ENCODE assay signal across 28 cellular contexts in the genomic region with DNA sequence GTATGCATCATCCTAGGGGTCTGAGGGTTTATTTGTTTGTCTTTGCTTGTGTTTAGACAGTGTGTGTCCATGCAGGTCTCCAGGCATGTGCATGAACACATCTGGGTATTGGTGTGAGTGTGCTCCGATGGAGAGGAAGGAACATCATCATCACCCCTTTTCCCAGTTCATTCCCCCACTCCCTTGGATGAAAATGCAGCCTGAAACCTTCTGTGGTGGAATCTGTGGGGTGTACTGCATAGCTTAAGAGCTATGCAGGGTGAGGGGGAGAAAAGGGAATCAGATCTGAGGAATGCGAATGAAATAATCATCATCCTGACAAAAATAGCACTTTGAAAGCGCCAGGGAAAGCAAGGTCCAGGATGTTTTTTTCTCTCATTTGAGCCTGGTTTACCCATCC.
DNase-seq lines count a peak whose midpoint lies in the region; ATAC-seq and TF ChIP-seq lines count a peak whose summit lies in the region.
"Had no signal": no experiment of that assay in that cellular context is flagged by ENCODE, and none has a peak within 500 bp of the region (broad histone marks: within the 10 kb centered on the region; RNA-seq: fewer than 3 reads in every experiment).

No MANE protein-coding gene starts in this region.

- H4K20me1 ChIP-seq in IMR-90 (ENCODE audit: insufficient read depth, low read length): no peaks in the 10 kb centered on the region

- no peak overlapping the region for H3K9ac ChIP-seq in IMR-90 (ENCODE audit: low read depth, low read length)

- peaks cover 9 to 34% (median 30%) of the 10 kb centered on the region in 7 donors for H3K4me1 Mint-ChIP-seq in naive thymus-derived CD4-positive, alpha-beta T cell
- H3K4me1 Mint-ChIP-seq in Caco-2 (ENCODE audit: low read depth, unreplicated experiment): no peaks in the 10 kb centered on the region

- H4K5ac ChIP-seq in IMR-90 (ENCODE audit: low read depth, low read length): no peak overlapping the region

- no peak overlapping the region for H2AK9ac ChIP-seq in IMR-90 (replicated peaks; ENCODE audit: low read depth, low read length, poor library complexity)

- no peak overlapping the region for H4K8ac ChIP-seq in IMR-90 (ENCODE audit: low read depth in 2 of 2, low read length in 2 of 2)

- no peak overlapping the region for H3K18ac ChIP-seq in IMR-90 (ENCODE audit: low read depth, low read length)

- peak; percentile 75 for DNase-seq in EH (ENCODE audit: low read depth)
- peak; percentile 76 for DNase-seq in IMR-90
- peak; percentile 39 for DNase-seq in choroid plexus epithelial cell (ENCODE audit: low read depth)
- DNase-seq in naive thymus-derived CD4-positive, alpha-beta T cell: no peak
- DNase-seq in Caco-2: no peak
- no peak for DNase-seq in NCI-H345 treated with DMSO at 0.1 percent for 48 hours (lab: John Stamatoyannopoulos, UW; ENCODE audit: unreplicated experiment)
- DNase-seq in COLO668 (lab: John Stamatoyannopoulos, UW; ENCODE audit: unreplicated experiment): no peak
- DNase-seq: activated naive CD4-positive, alpha-beta T cell treated with Interleukin-2 at 50 U/mL for 16 hours; activated T-cell treated with anti-CD3 and anti-CD28 coated beads, Interleukin-2, amount 50 U/mL, for 24 hours; DMS53; heart left ventricle; Karpas-422; left ventricle myocardium inferior; midbrain; NCI-H1092; NCI-H1930; NCI-H345; OCI-M1; posterior cingulate gyrus; Right ventricle myocardium superior; sigmoid colon; substantia nigra; SW 1271 had no signal

- TF ChIP-seq CTCF in IMR-90 (conservative IDR thresholded peaks at IDR 0.05; ENCODE audit: low read depth, low read length) (no peak), choroid plexus epithelial cell (conservative IDR thresholded peaks at IDR 0.05; ENCODE audit: low read depth, low read length) (no peak), Caco-2 (IDR thresholded peaks at IDR 0.05; ENCODE audit: insufficient read depth in 1 of 2, low read depth in 1 of 2, low read length in 1 of 2, severe bottlenecking in 1 of 2, unreplicated experiment in 1 of 2) (no peak)

- CTCF ChIA-PET in IMR-90 (lab: Yijun Ruan, JAX): no interaction called here
- CTCF ChIA-PET in naive thymus-derived CD4-positive, alpha-beta T cell (lab: Charles Lee): no interaction called here
- CTCF ChIA-PET in Caco-2 (lab: Charles Lee): no interaction called here

- dilution Hi-C loops in IMR-90 (cut with HindIII; ENCODE audit: low sequenced_read_pairs, unreplicated experiment): no loop called here

- WGBS in IMR-90 (ENCODE audit: extremely low coverage in 2 of 2, insufficient read length in 1 of 2), 2 experiments: no CpG with 5 or more reads among the region's 3 CpGs

- in situ Hi-C loops in IMR-90 (cut with MboI; ENCODE audit: low sequenced_read_pairs): no loop called here

- no peak overlapping the region for H2AK5ac ChIP-seq in IMR-90 (ENCODE audit: low read depth, low read length)

- no peaks in the 10 kb centered on the region for H3K36me3 ChIP-seq in IMR-90 (ENCODE audit: control insufficient read depth, insufficient read depth, low read length)
- no peaks in the 10 kb centered on the region for H3K36me3 ChIP-seq in naive thymus-derived CD4-positive, alpha-beta T cell (ENCODE audit: control insufficient read depth in 2 of 3, insufficient read depth in 3 of 3, low read length in 3 of 3)
- no peaks in the 10 kb centered on the region for H3K36me3 ChIP-seq in Caco-2 (ENCODE audit: control insufficient read depth, insufficient read depth, low read length)
- H3K36me3 ChIP-seq: breast epithelium, heart left ventricle, left ventricle myocardium inferior, sigmoid colon had no signal

- peak overlapping the region in 7 of 9 donors; percentile 13 to 87 (median 55) for H3K27ac Mint-ChIP-seq in naive thymus-derived CD4-positive, alpha-beta T cell
- no peak overlapping the region for H3K27ac Mint-ChIP-seq in Caco-2 (ENCODE audit: unreplicated experiment)
- H3K27ac Mint-ChIP-seq: activated T-cell treated with anti-CD3 and anti-CD28 coated beads, Interleukin-2, amount 50 U/mL, for 24 hours had no signal

- no peak overlapping the region for H3K27ac ChIP-seq in IMR-90 (ENCODE audit: insufficient read depth, low read length)
- H3K27ac ChIP-seq in naive thymus-derived CD4-positive, alpha-beta T cell (ENCODE audit: low read depth, low read length): no peak overlapping the region
- H3K27ac ChIP-seq: breast epithelium, coronary artery, heart left ventricle, left ventricle myocardium inferior, sigmoid colon had no signal

- no peaks in the 10 kb centered on the region for H3K27me3 ChIP-seq in IMR-90 (ENCODE audit: control insufficient read depth, insufficient read depth, low read length)
- no peaks in the 10 kb centered on the region for H3K27me3 ChIP-seq in naive thymus-derived CD4-positive, alpha-beta T cell (ENCODE audit: control insufficient read depth in 2 of 2, insufficient read depth in 2 of 2, low read length in 2 of 2)
- H3K27me3 ChIP-seq in Caco-2 (replicated peaks; ENCODE audit: control insufficient read depth, insufficient read depth, low read length): no peaks in the 10 kb centered on the region
- H3K27me3 ChIP-seq: breast epithelium, sigmoid colon had no signal

- peak overlapping the region in 6 of 10 donors; percentile 31 to 82 (median 68) for H3K4me3 Mint-ChIP-seq in naive thymus-derived CD4-positive, alpha-beta T cell
- H3K4me3 Mint-ChIP-seq in Caco-2 (ENCODE audit: unreplicated experiment): no peak overlapping the region
- H3K4me3 Mint-ChIP-seq: activated T-cell treated with anti-CD3 and anti-CD28 coated beads, Interleukin-2, amount 50 U/mL, for 24 hours; nephron had no signal

- ATAC-seq in IMR-90 (ENCODE audit: low read depth): peak; percentile 71
- ATAC-seq in naive thymus-derived CD4-positive, alpha-beta T cell: no peak
- ATAC-seq: activated CD4-positive, CD25-positive, alpha-beta regulatory T cell treated with anti-CD3 and anti-CD28 coated beads, Interleukin-2, amount 50 U/mL, for 24 hours; heart left ventricle had no signal

- H3K23ac ChIP-seq in IMR-90 (ENCODE audit: low read depth, low read length): no peak overlapping the region

- H3K4me2 ChIP-seq in IMR-90 (ENCODE audit: low read depth, low read length): no peak overlapping the region

- no peak overlapping the region for H3K56ac ChIP-seq in IMR-90 (ENCODE audit: extremely low read depth, insufficient read depth, low read length)

- no peak overlapping the region for H3K4me3 ChIP-seq in IMR-90 (ENCODE audit: insufficient read depth, low read depth, low read length)
- H3K4me3 ChIP-seq in choroid plexus epithelial cell (ENCODE audit: low read depth, low read length): no peak overlapping the region
- no peak overlapping the region for H3K4me3 ChIP-seq in naive thymus-derived CD4-positive, alpha-beta T cell (ENCODE audit: low read length)
- no peak overlapping the region for H3K4me3 ChIP-seq in Caco-2 (ENCODE audit: low read depth, low read length)
- H3K4me3 ChIP-seq: breast epithelium, coronary artery, heart left ventricle, left ventricle myocardium inferior, sigmoid colon had no signal

- H3K36me3 Mint-ChIP-seq in naive thymus-derived CD4-positive, alpha-beta T cell: no peaks in the 10 kb centered on the region
- no peaks in the 10 kb centered on the region for H3K36me3 Mint-ChIP-seq in Caco-2 (ENCODE audit: insufficient read depth, unreplicated experiment)
- H3K36me3 Mint-ChIP-seq: CD8-positive, alpha-beta memory T cell had no signal

- POLR2A ChIA-PET in IMR-90 (lab: Charles Lee; ENCODE audit: unreplicated experiment): no interaction called here
- POLR2A ChIA-PET in naive thymus-derived CD4-positive, alpha-beta T cell (lab: Charles Lee): interaction anchor here (0.6 kb wide), 1 partner anchor 50 kb away, joined by 4 read pairs; no protein-coding TSS in a partner anchor
- POLR2A ChIA-PET in Caco-2 (lab: Charles Lee): no interaction called here

- H3K9me1 ChIP-seq in IMR-90 (ENCODE audit: insufficient read depth, low read length): no peaks in the 10 kb centered on the region

- no peak overlapping the region for H2BK5ac ChIP-seq in IMR-90 (ENCODE audit: low read depth, low read length, poor library complexity, severe bottlenecking)

- no peak overlapping the region for H2BK15ac ChIP-seq in IMR-90 (ENCODE audit: low read depth, low read length)

- no peaks in the 10 kb centered on the region for H3K9me3 ChIP-seq in IMR-90 (ENCODE audit: control insufficient read depth, insufficient read depth, low read length)
- H3K9me3 ChIP-seq in naive thymus-derived CD4-positive, alpha-beta T cell (ENCODE audit: control insufficient read depth in 2 of 3, low read length in 3 of 3): no peaks in the 10 kb centered on the region
- no peaks in the 10 kb centered on the region for H3K9me3 ChIP-seq in Caco-2
- H3K9me3 ChIP-seq: breast epithelium, heart left ventricle, left ventricle myocardium inferior, sigmoid colon had no signal

- H2BK20ac ChIP-seq in IMR-90 (ENCODE audit: low read depth, low read length): no peak overlapping the region

- H3K4me1 ChIP-seq in IMR-90 (ENCODE audit: control insufficient read depth, insufficient read depth, low read length) (peaks cover 9% of the 10 kb centered on the region; the same call in 1 of the 2 replicates), Caco-2 (no peaks in the 10 kb centered on the region)
- peaks cover 0 to 10% of the 10 kb centered on the region in 2 donors for H3K4me1 ChIP-seq in naive thymus-derived CD4-positive, alpha-beta T cell (ENCODE audit: control insufficient read depth in 2 of 2, insufficient read depth in 2 of 2, low read length in 2 of 2)
- H3K4me1 ChIP-seq: breast epithelium, sigmoid colon had no signal

- TF ChIP-seq RAD21 in IMR-90 (IDR thresholded peaks at IDR 0.05; ENCODE audit: low read length): no peak

- no peaks in the 10 kb centered on the region for H3K79me1 ChIP-seq in IMR-90 (ENCODE audit: low read depth in 1 of 2, low read length in 2 of 2)

- intact Hi-C loops in IMR-90 (cut with micrococcal nuclease) (no loop called here), Caco-2 (cut with micrococcal nuclease; ENCODE audit: unreplicated experiment) (no loop called here)
- intact Hi-C loops in naive thymus-derived CD4-positive, alpha-beta T cell (cut with micrococcal nuclease): no loop called here

- H3K9me3 Mint-ChIP-seq in naive thymus-derived CD4-positive, alpha-beta T cell: peaks cover 0 to 4% (median 0%) of the 10 kb centered on the region in 11 donors
- no peaks in the 10 kb centered on the region for H3K9me3 Mint-ChIP-seq in Caco-2 (ENCODE audit: unreplicated experiment)
- H3K9me3 Mint-ChIP-seq: activated T-cell treated with anti-CD3 and anti-CD28 coated beads, Interleukin-2, amount 50 U/mL, for 24 hours; nephron had no signal

- no peak overlapping the region for H3K14ac ChIP-seq in IMR-90 (replicated peaks; ENCODE audit: low read depth, low read length)

- no peak for TF ChIP-seq POLR2A in IMR-90 (IDR thresholded peaks at IDR 0.05; ENCODE audit: low read depth, low read length)

- H2BK120ac ChIP-seq in IMR-90 (ENCODE audit: low read depth, low read length): no peak overlapping the region

- peaks cover 0 to 4% (median 0%) of the 10 kb centered on the region in 5 donors for H3K27me3 Mint-ChIP-seq in naive thymus-derived CD4-positive, alpha-beta T cell
- peaks cover 16% of the 10 kb centered on the region for H3K27me3 Mint-ChIP-seq in Caco-2 (ENCODE audit: insufficient read depth, unreplicated experiment)

- no peak overlapping the region for H2AFZ ChIP-seq in IMR-90 (replicated peaks; ENCODE audit: low read length, poor library complexity)

- no peak overlapping the region for H4K91ac ChIP-seq in IMR-90 (ENCODE audit: insufficient read depth, low read depth, low read length)

- BruUV-seq in IMR-90 (replicated peaks; lab: Mats Ljungman, UMichigan) (no TSS peak), Caco-2 (replicated peaks; lab: Mats Ljungman, UMichigan) (no TSS peak)

- no peak overlapping the region for H3K4ac ChIP-seq in IMR-90 (ENCODE audit: low read depth, low read length)

Comparison
In these comparisons a context has a peak if more than half of its experiments do, and no peak if none do; other contexts are left out.
1. DNase-seq: peak in EH (single experiment), IMR-90 (single experiment) and choroid plexus epithelial cell (single experiment); none in naive thymus-derived CD4-positive, alpha-beta T cell (0 of 9), Caco-2 (0 of 2), NCI-H345 treated with DMSO at 0.1 percent for 48 hours (single experiment) and COLO668 (single experiment).